ENCODE assay signal across 1 cellular context in genomic region chr9:124859803-124860581, GRCh38.
TF ChIP-seq lines count a peak whose summit lies in the region.

No MANE protein-coding gene starts in this region.

TF ChIP-seq in HepG2, 621 proteins besides CTCF, POLR2A, EP300 and RAD21:
- TF ChIP-seq, protein P1, sequence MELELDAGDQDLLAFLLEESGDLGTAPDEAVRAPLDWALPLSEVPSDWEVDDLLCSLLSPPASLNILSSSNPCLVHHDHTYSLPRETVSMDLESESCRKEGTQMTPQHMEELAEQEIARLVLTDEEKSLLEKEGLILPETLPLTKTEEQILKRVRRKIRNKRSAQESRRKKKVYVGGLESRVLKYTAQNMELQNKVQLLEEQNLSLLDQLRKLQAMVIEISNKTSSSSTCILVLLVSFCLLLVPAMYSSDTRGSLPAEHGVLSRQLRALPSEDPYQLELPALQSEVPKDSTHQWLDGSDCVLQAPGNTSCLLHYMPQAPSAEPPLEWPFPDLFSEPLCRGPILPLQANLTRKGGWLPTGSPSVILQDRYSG (CRISPR knock-in tag; IDR thresholded peaks at IDR 0.05) = no peak
- TF ChIP-seq, protein P2, sequence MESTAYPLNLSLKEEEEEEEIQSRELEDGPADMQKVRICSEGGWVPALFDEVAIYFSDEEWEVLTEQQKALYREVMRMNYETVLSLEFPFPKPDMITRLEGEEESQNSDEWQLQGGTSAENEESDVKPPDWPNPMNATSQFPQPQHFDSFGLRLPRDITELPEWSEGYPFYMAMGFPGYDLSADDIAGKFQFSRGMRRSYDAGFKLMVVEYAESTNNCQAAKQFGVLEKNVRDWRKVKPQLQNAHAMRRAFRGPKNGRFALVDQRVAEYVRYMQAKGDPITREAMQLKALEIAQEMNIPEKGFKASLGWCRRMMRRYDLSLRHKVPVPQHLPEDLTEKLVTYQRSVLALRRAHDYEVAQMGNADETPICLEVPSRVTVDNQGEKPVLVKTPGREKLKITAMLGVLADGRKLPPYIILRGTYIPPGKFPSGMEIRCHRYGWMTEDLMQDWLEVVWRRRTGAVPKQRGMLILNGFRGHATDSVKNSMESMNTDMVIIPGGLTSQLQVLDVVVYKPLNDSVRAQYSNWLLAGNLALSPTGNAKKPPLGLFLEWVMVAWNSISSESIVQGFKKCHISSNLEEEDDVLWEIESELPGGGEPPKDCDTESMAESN (CRISPR knock-in tag; conservative IDR thresholded peaks at IDR 0.05) = no peak
- no peak for TF ChIP-seq ZNF431 (CRISPR knock-in tag; IDR thresholded peaks at IDR 0.05; ENCODE audit: borderline replicate concordance, low read depth)
- no peak for TF ChIP-seq TP53 (CRISPR knock-in tag; conservative IDR thresholded peaks at IDR 0.05)
- TF ChIP-seq IRF2 (CRISPR knock-in tag; IDR thresholded peaks at IDR 0.05) = no peak
- 0 out of 2 replicates have a peak, but pooled peaks have one; percentile 0 for TF ChIP-seq AKAP8 (CRISPR knock-in tag; IDR thresholded peaks at IDR 0.05)
- TF ChIP-seq ZBTB8A (CRISPR knock-in tag; IDR thresholded peaks at IDR 0.05; ENCODE audit: borderline replicate concordance, low read depth) = no peak
- TF ChIP-seq, protein P3, sequence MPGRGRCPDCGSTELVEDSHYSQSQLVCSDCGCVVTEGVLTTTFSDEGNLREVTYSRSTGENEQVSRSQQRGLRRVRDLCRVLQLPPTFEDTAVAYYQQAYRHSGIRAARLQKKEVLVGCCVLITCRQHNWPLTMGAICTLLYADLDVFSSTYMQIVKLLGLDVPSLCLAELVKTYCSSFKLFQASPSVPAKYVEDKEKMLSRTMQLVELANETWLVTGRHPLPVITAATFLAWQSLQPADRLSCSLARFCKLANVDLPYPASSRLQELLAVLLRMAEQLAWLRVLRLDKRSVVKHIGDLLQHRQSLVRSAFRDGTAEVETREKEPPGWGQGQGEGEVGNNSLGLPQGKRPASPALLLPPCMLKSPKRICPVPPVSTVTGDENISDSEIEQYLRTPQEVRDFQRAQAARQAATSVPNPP (CRISPR knock-in tag; IDR thresholded peaks at IDR 0.05) = no peak
- TF ChIP-seq, protein P4, sequence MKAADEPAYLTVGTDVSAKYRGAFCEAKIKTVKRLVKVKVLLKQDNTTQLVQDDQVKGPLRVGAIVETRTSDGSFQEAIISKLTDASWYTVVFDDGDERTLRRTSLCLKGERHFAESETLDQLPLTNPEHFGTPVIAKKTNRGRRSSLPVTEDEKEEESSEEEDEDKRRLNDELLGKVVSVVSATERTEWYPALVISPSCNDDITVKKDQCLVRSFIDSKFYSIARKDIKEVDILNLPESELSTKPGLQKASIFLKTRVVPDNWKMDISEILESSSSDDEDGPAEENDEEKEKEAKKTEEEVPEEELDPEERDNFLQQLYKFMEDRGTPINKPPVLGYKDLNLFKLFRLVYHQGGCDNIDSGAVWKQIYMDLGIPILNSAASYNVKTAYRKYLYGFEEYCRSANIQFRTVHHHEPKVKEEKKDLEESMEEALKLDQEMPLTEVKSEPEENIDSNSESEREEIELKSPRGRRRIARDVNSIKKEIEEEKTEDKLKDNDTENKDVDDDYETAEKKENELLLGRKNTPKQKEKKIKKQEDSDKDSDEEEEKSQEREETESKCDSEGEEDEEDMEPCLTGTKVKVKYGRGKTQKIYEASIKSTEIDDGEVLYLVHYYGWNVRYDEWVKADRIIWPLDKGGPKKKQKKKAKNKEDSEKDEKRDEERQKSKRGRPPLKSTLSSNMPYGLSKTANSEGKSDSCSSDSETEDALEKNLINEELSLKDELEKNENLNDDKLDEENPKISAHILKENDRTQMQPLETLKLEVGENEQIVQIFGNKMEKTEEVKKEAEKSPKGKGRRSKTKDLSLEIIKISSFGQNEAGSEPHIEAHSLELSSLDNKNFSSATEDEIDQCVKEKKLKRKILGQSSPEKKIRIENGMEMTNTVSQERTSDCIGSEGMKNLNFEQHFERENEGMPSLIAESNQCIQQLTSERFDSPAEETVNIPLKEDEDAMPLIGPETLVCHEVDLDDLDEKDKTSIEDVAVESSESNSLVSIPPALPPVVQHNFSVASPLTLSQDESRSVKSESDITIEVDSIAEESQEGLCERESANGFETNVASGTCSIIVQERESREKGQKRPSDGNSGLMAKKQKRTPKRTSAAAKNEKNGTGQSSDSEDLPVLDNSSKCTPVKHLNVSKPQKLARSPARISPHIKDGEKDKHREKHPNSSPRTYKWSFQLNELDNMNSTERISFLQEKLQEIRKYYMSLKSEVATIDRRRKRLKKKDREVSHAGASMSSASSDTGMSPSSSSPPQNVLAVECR (CRISPR knock-in tag; IDR thresholded peaks at IDR 0.05; ENCODE audit: borderline replicate concordance) = no peak
- no peak for TF ChIP-seq ZNF296 (CRISPR knock-in tag; conservative IDR thresholded peaks at IDR 0.05)
- TF ChIP-seq ZNF891 (CRISPR knock-in tag; IDR thresholded peaks at IDR 0.05) = 0 out of 2 replicates have a peak, but pooled peaks have one; percentile 3
- no peak for TF ChIP-seq ZNF569 (CRISPR knock-in tag; IDR thresholded peaks at IDR 0.05; ENCODE audit: borderline replicate concordance)
- TF ChIP-seq FOXK2 (IDR thresholded peaks at IDR 0.05) = no peak
- TF ChIP-seq REL (CRISPR knock-in tag; conservative IDR thresholded peaks at IDR 0.05) = no peak
- no peak for TF ChIP-seq ZHX2 (IDR thresholded peaks at IDR 0.05; ENCODE audit: low read depth)
- TF ChIP-seq ZHX2 (CRISPR knock-in tag; IDR thresholded peaks at IDR 0.05; ENCODE audit: borderline replicate concordance) = no peak
- no peak for TF ChIP-seq ZNF570 (CRISPR knock-in tag; IDR thresholded peaks at IDR 0.05; ENCODE audit: borderline replicate concordance)
- no peak for TF ChIP-seq STAG1 (CRISPR knock-in tag; IDR thresholded peaks at IDR 0.05)
- no peak for TF ChIP-seq TEAD3 (CRISPR knock-in tag; optimal IDR thresholded peaks at IDR 0.05; ENCODE audit: borderline replicate concordance)
- TF ChIP-seq SNRNP70 (IDR thresholded peaks at IDR 0.05; ENCODE audit: low read depth, low read length) = no peak
- TF ChIP-seq, protein P5, sequence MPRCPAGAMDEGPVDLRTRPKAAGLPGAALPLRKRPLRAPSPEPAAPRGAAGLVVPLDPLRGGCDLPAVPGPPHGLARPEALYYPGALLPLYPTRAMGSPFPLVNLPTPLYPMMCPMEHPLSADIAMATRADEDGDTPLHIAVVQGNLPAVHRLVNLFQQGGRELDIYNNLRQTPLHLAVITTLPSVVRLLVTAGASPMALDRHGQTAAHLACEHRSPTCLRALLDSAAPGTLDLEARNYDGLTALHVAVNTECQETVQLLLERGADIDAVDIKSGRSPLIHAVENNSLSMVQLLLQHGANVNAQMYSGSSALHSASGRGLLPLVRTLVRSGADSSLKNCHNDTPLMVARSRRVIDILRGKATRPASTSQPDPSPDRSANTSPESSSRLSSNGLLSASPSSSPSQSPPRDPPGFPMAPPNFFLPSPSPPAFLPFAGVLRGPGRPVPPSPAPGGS (CRISPR knock-in tag; IDR thresholded peaks at IDR 0.05) = peak; percentile 28; the same call in 1 of the 2 replicates
- TF ChIP-seq EEA1 (CRISPR knock-in tag; IDR thresholded peaks at IDR 0.05; ENCODE audit: borderline replicate concordance) = no peak
- no peak for TF ChIP-seq DR1 (CRISPR knock-in tag; IDR thresholded peaks at IDR 0.05)
- no peak for TF ChIP-seq ZNF343 (CRISPR knock-in tag; IDR thresholded peaks at IDR 0.05)
- TF ChIP-seq TBL1XR1 (IDR thresholded peaks at IDR 0.05; ENCODE audit: borderline replicate concordance, low read length, partially characterized antibody) = no peak
